ENCODE assay signal across 8 cellular contexts in genomic region chr16:77169650-77170236, GRCh38. TPM values are rescaled to one million over a fixed set of nuclear protein-coding genes. Genes with fewer than 3 reads are reported as not detected.
DNase-seq lines count a peak whose midpoint lies in the region; ATAC-seq and TF ChIP-seq lines count a peak whose summit lies in the region.

No MANE protein-coding gene starts in this region.

- no peak overlapping the region for H3K27ac Mint-ChIP-seq in activated CD8-positive, alpha-beta memory T cell treated with anti-CD3 and anti-CD28 coated beads, Interleukin-2, amount 10 ng/mL, durations not matched to agents 7 days and 5 days

- no peak overlapping the region for H3K4me3 ChIP-seq in GM23248
- no peak overlapping the region for H3K4me3 ChIP-seq in epithelial cell of proximal tubule (ENCODE audit: low read depth, low read length)

- H3K36me3 ChIP-seq in GM23248 (ENCODE audit: low read depth) = no peaks in the 10 kb centered on the region

- H2AFZ ChIP-seq in GM23248 = no peak overlapping the region

- no peaks in the 10 kb centered on the region for H3K36me3 Mint-ChIP-seq in activated CD8-positive, alpha-beta memory T cell treated with anti-CD3 and anti-CD28 coated beads, Interleukin-2, amount 10 ng/mL, durations not matched to agents 7 days and 5 days

- H3K9me2 ChIP-seq in GM23248 (ENCODE audit: insufficient read depth) = no peaks in the 10 kb centered on the region

- peak; percentile 58 for ATAC-seq in activated CD8-positive, alpha-beta memory T cell treated with anti-CD3 and anti-CD28 coated beads, Interleukin-2, amount 10 ng/mL, durations not matched to agents 7 days and 5 days
- ATAC-seq in HG02588 (IDR thresholded peaks at IDR 0.05; ENCODE audit: unreplicated experiment) = no peak

- no peaks in the 10 kb centered on the region for H3K4me1 ChIP-seq in GM23248 (ENCODE audit: insufficient read depth)

- no peak overlapping the region for H3K27ac ChIP-seq in GM23248

- peak; percentile 54 for DNase-seq in activated CD8-positive, alpha-beta memory T cell treated with anti-CD3 and anti-CD28 coated beads, Interleukin-2, amount 10 ng/mL, durations not matched to agents 7 days and 5 days
- no peak for DNase-seq in activated CD8-positive, alpha-beta memory T cell treated with anti-CD3 and anti-CD28 coated beads for 24 hours
- peak; percentile 41 for DNase-seq in GM23248
- peak; percentile 86 for DNase-seq in NAMALWA (ENCODE audit: low spot score)
- peak in 3 of 5 donors; percentile 14 to 37 (median 25) for DNase-seq in T-helper 1 cell
- no peak for DNase-seq in epithelial cell of proximal tubule (ENCODE audit: low read depth)
- DNase-seq in pons (ENCODE audit: low spot score) = peak; percentile 38

- H3K4me1 Mint-ChIP-seq in activated CD8-positive, alpha-beta memory T cell treated with anti-CD3 and anti-CD28 coated beads, Interleukin-2, amount 10 ng/mL, durations not matched to agents 7 days and 5 days = no peaks in the 10 kb centered on the region

- H3K27me3 ChIP-seq in GM23248 (replicated peaks; ENCODE audit: insufficient read depth) = no peaks in the 10 kb centered on the region; the same call in 1 of the 2 replicates

- H4K20me1 ChIP-seq in GM23248 (ENCODE audit: insufficient read depth) = no peaks in the 10 kb centered on the region

- CTCF ChIA-PET in activated CD8-positive, alpha-beta memory T cell treated with anti-CD3 and anti-CD28 coated beads, Interleukin-2, amount 10 ng/mL, durations not matched to agents 7 days and 5 days (lab: Charles Lee) = interaction anchor here (1.3 to 1.4 kb wide), 3 partner anchors 11 to 1377 kb away, joined by 3 to 6 read pairs (median 4); no protein-coding TSS in a partner anchor

- H3K79me2 ChIP-seq in GM23248 (ENCODE audit: insufficient read depth) = no peaks in the 10 kb centered on the region

- no peaks in the 10 kb centered on the region for H3K9me3 ChIP-seq in GM23248 (ENCODE audit: low read depth)

- WGBS in GM23248 (ENCODE audit: low coverage in 1 of 2, low lambda C conversion rate in 2 of 2, missing lambda C conversion rate in 2 of 2), 2 experiments = 14 to 16% methylated on average over 6 of the region's 6 CpGs

- no peak overlapping the region for H3K9ac ChIP-seq in GM23248

- peaks cover 16% of the 10 kb centered on the region for H3K27me3 Mint-ChIP-seq in activated CD8-positive, alpha-beta memory T cell treated with anti-CD3 and anti-CD28 coated beads, Interleukin-2, amount 10 ng/mL, durations not matched to agents 7 days and 5 days

- H3K9me3 Mint-ChIP-seq in activated CD8-positive, alpha-beta memory T cell treated with anti-CD3 and anti-CD28 coated beads, Interleukin-2, amount 10 ng/mL, durations not matched to agents 7 days and 5 days (ENCODE audit: low read depth) = no peaks in the 10 kb centered on the region

- no peak overlapping the region for H3K4me2 ChIP-seq in GM23248 (ENCODE audit: unreplicated experiment)

- in situ Hi-C loops in GM23248 (cut with MboI) = loop anchor here (5.0 kb wide), 1 partner anchor 1382 kb away; no protein-coding TSS in a partner anchor

- no peaks in the 10 kb centered on the region for H3F3A ChIP-seq in GM23248 (ENCODE audit: insufficient read depth)

- peak; percentile 88 for TF ChIP-seq CTCF in epithelial cell of proximal tubule (conservative IDR thresholded peaks at IDR 0.05; ENCODE audit: low read depth, low read length)

- H3K4me3 Mint-ChIP-seq in activated CD8-positive, alpha-beta memory T cell treated with anti-CD3 and anti-CD28 coated beads, Interleukin-2, amount 10 ng/mL, durations not matched to agents 7 days and 5 days = no peak overlapping the region

RNA-seq across cellular contexts. Expression of gene MON1B, which starts 21.2 kb away (rescaled TPM):
- 10 to 100 TPM; 79.2 to 89.4 TPM for total RNA-seq in activated CD8-positive, alpha-beta memory T cell treated with anti-CD3 and anti-CD28 coated beads, Interleukin-2, amount 10 ng/mL, durations not matched to agents 7 days and 5 days
- 9.3 and 11.3 TPM in 2 replicates for total RNA-seq in GM23248 (2014; rRNA removed; shearing (Covaris generic))
- polyA plus RNA-seq in GM23248 (2016; fragmentation: Nextera tagmentation; extraction: Ambion mirVana) = 21.4 and 22.8 TPM in 2 replicates
- total RNA-seq in epithelial cell of proximal tubule = 19.3 and 30.8 TPM in 2 replicates

RNA-seq across cellular contexts. Expression of gene SYCE1L, which starts 29.5 kb away (rescaled TPM):
- 1 to 10 TPM; 3.8 to 4.1 TPM for total RNA-seq in activated CD8-positive, alpha-beta memory T cell treated with anti-CD3 and anti-CD28 coated beads, Interleukin-2, amount 10 ng/mL, durations not matched to agents 7 days and 5 days
- total RNA-seq in GM23248 (2014; rRNA removed; shearing (Covaris generic)) = not detected in 2 replicates
- polyA plus RNA-seq in GM23248 (2016; fragmentation: Nextera tagmentation; extraction: Ambion mirVana) = not detected in 2 replicates
- 2.4 and 10.7 TPM in 2 replicates for total RNA-seq in epithelial cell of proximal tubule

Comparison
In these comparisons a context has a peak if more than half of its experiments do, and no peak if none do; other contexts are left out.
1. DNase-seq: peak in activated CD8-positive, alpha-beta memory T cell treated with anti-CD3 and anti-CD28 coated beads, Interleukin-2, amount 10 ng/mL, durations not matched to agents 7 days and 5 days (single experiment), GM23248 (single experiment), NAMALWA (single experiment), T-helper 1 cell (3 of 5) and pons (single experiment); none in activated CD8-positive, alpha-beta memory T cell treated with anti-CD3 and anti-CD28 coated beads for 24 hours (single experiment) and epithelial cell of proximal tubule (single experiment).